Comparison of ENCODE assay signal across 28 cellular contexts in the genomic region with DNA sequence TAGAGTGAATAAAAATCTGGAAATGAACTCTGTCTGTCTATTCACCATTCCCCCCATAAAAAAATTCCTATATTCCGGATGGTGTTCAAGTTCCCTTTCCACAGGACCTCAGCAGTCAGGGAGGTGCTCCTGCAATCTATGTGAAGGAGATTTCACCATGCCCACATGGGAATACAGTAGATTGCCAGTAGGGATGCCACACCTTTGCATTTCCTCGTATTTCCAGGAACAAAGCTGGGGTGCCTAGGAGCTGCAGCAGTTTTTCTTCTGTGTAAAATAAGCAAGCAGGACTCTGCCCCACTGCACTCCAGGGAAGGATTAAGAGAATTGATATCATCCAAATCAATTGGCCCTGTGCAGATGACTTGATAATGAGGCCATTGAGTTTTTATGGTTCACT. TPM values are rescaled to one million over a fixed set of nuclear protein-coding genes. Genes with fewer than 3 reads are reported as not detected.
DNase-seq lines count a peak whose midpoint lies in the region; ATAC-seq and TF ChIP-seq lines count a peak whose summit lies in the region.
"Had no signal": no experiment of that assay in that cellular context is flagged by ENCODE, and none has a peak within 500 bp of the region (broad histone marks: within the 10 kb centered on the region; RNA-seq: fewer than 3 reads in every experiment).

No MANE protein-coding gene starts in this region.

- H3K4me3 ChIP-seq in heart left ventricle (no peak overlapping the region), mucosa of descending colon (no peak overlapping the region), stomach smooth muscle (ENCODE audit: low read length in 2 of 2) (no peak overlapping the region), H7 (ENCODE audit: insufficient read depth, low read depth, low read length) (no peak overlapping the region)
- H3K4me3 ChIP-seq: right lobe of liver, tibial artery had no signal

- peak; percentile 12 for ATAC-seq in Right ventricle myocardium superior (ENCODE audit: poor library complexity)
- ATAC-seq in heart left ventricle, result no peak
- ATAC-seq in mucosa of descending colon, result peak; percentile 92
- no peak for ATAC-seq in stimulated activated effector memory CD8-positive, alpha-beta T cell treated with anti-CD3 and anti-CD28 coated beads, Interleukin-12 subunit alpha, Interleukin-12 subunit beta, amount 100 ng/mL, for 72 hours
- ATAC-seq: activated T-cell treated with anti-CD3 and anti-CD28 coated beads, Interleukin-2, amount 50 U/mL, for 4 hours; CD8-positive, alpha-beta T cell; T-cell had no signal

- H3K4me3 Mint-ChIP-seq in brain, result no peak overlapping the region
- no peak overlapping the region for H3K4me3 Mint-ChIP-seq in stimulated activated effector memory CD8-positive, alpha-beta T cell treated with anti-CD3 and anti-CD28 coated beads, Interleukin-12 subunit alpha, Interleukin-12 subunit beta, amount 100 ng/mL, for 72 hours
- H3K4me3 Mint-ChIP-seq: activated naive CD8-positive, alpha-beta T cell treated with anti-CD3 and anti-CD28 coated beads, Interleukin-2, amount 10 ng/mL, durations not matched to agents 7 days and 5 days; activated T-cell treated with anti-CD3 and anti-CD28 coated beads, Interleukin-2, amount 50 U/mL, for 4 hours; CD8-positive, alpha-beta T cell; T-cell had no signal

- no peak for TF ChIP-seq POLR2A in heart left ventricle (IDR thresholded peaks at IDR 0.05)

- TF ChIP-seq CTCF in heart left ventricle (IDR thresholded peaks at IDR 0.05) (no peak), brain (conservative IDR thresholded peaks at IDR 0.05) (no peak), mucosa of descending colon (IDR thresholded peaks at IDR 0.05) (no peak)

- H3K27me3 Mint-ChIP-seq in brain, result peaks cover 9% of the 10 kb centered on the region
- H3K27me3 Mint-ChIP-seq: activated naive CD8-positive, alpha-beta T cell treated with anti-CD3 and anti-CD28 coated beads, Interleukin-2, amount 10 ng/mL, durations not matched to agents 7 days and 5 days had no signal

- DNase-seq in Right ventricle myocardium superior (no peak), heart left ventricle (no peak), mucosa of descending colon (peak in 1 of 3 donors; percentile 47), H7 (no peak)
- no peak for DNase-seq in stimulated activated effector memory CD8-positive, alpha-beta T cell treated with anti-CD3 and anti-CD28 coated beads, Interleukin-12 subunit alpha, Interleukin-12 subunit beta, amount 100 ng/mL, for 72 hours (ENCODE audit: low spot score in 2 of 2)
- DNase-seq in activated CD8-positive, alpha-beta memory T cell treated with anti-CD3 and anti-CD28 coated beads, Interleukin-2, amount 50 U/mL, for 48 hours, result no peak
- DNase-seq: ACHN; activated CD4-positive, alpha-beta T cell treated with anti-CD3 and anti-CD28 coated beads, Interleukin-2, amount 50 U/mL, for 1 hour; activated CD4-positive, CD25-positive, alpha-beta regulatory T cell; activated gamma-delta T cell; activated naive CD8-positive, alpha-beta T cell treated with anti-CD3 and anti-CD28 coated beads, Interleukin-2, amount 10 ng/mL, durations not matched to agents 7 days and 5 days; activated T-cell treated with anti-CD3 and anti-CD28 coated beads, Interleukin-2, amount 50 U/mL, for 4 hours; aorta; CD8-positive, alpha-beta T cell; cortex of kidney; DMS153; effector memory CD4-positive, alpha-beta T cell; erythroblast; head of caudate nucleus; NCI-H1930; NCI-H345; right lobe of liver; stimulated activated CD4-positive, alpha-beta T cell treated with anti-CD3 and anti-CD28 coated beads, Interleukin-4, amount 100 ng/mL, for 1 hour; T-cell; tibial artery had no signal

- no peaks in the 10 kb centered on the region for H3K36me3 Mint-ChIP-seq in brain
- no peaks in the 10 kb centered on the region for H3K36me3 Mint-ChIP-seq in stimulated activated effector memory CD8-positive, alpha-beta T cell treated with anti-CD3 and anti-CD28 coated beads, Interleukin-12 subunit alpha, Interleukin-12 subunit beta, amount 100 ng/mL, for 72 hours
- H3K36me3 Mint-ChIP-seq: activated naive CD8-positive, alpha-beta T cell treated with anti-CD3 and anti-CD28 coated beads, Interleukin-2, amount 10 ng/mL, durations not matched to agents 7 days and 5 days; CD8-positive, alpha-beta T cell; T-cell had no signal

- H3K27ac ChIP-seq in heart left ventricle, result peak overlapping the region in 1 of 12 donors; percentile 46
- H3K27ac ChIP-seq in stomach smooth muscle (ENCODE audit: low read length), result peak overlapping the region; percentile 18
- H3K27ac ChIP-seq: right lobe of liver, tibial artery had no signal

- 49 to 57% (median 53%) methylated on average over 2 of the region's 2 CpGs for WGBS in heart left ventricle, 4 donors

- peak overlapping the region; percentile 2 to 52 (median 23) for H3K27ac Mint-ChIP-seq in brain
- H3K27ac Mint-ChIP-seq in stimulated activated effector memory CD8-positive, alpha-beta T cell treated with anti-CD3 and anti-CD28 coated beads, Interleukin-12 subunit alpha, Interleukin-12 subunit beta, amount 100 ng/mL, for 72 hours, result no peak overlapping the region
- H3K27ac Mint-ChIP-seq: activated naive CD8-positive, alpha-beta T cell treated with anti-CD3 and anti-CD28 coated beads, Interleukin-2, amount 10 ng/mL, durations not matched to agents 7 days and 5 days; CD8-positive, alpha-beta T cell; T-cell had no signal

- intact Hi-C loops in Right ventricle myocardium superior (cut with DNase I), result no loop called here
- intact Hi-C loops in heart left ventricle (cut with DNase I), result no loop called here
- intact Hi-C loops in mucosa of descending colon (cut with DNase I, micrococcal nuclease), result no loop called here

- no peak overlapping the region for H3K9ac ChIP-seq in stomach smooth muscle (ENCODE audit: low read length in 2 of 2)

- H3K9me3 ChIP-seq in heart left ventricle (no peaks in the 10 kb centered on the region), mucosa of descending colon (no peaks in the 10 kb centered on the region), stomach smooth muscle (ENCODE audit: control insufficient read depth in 2 of 2, low read length in 2 of 2) (no peaks in the 10 kb centered on the region)
- H3K9me3 ChIP-seq: BE2C, right lobe of liver, tibial artery had no signal

- H3K9me3 Mint-ChIP-seq in brain, result peaks cover 0 to 3% (median 0%) of the 10 kb centered on the region in 5 experiments
- H3K9me3 Mint-ChIP-seq in stimulated activated effector memory CD8-positive, alpha-beta T cell treated with anti-CD3 and anti-CD28 coated beads, Interleukin-12 subunit alpha, Interleukin-12 subunit beta, amount 100 ng/mL, for 72 hours, result no peaks in the 10 kb centered on the region
- H3K9me3 Mint-ChIP-seq: activated naive CD8-positive, alpha-beta T cell treated with anti-CD3 and anti-CD28 coated beads, Interleukin-2, amount 10 ng/mL, durations not matched to agents 7 days and 5 days; activated T-cell treated with anti-CD3 and anti-CD28 coated beads, Interleukin-2, amount 50 U/mL, for 4 hours; CD8-positive, alpha-beta T cell; T-cell had no signal

- H3K27me3 ChIP-seq in heart left ventricle (peaks cover 0 to 3% (median 0%) of the 10 kb centered on the region in 9 donors), stomach smooth muscle (ENCODE audit: control insufficient read depth in 1 of 2, insufficient read depth in 2 of 2, low read length in 2 of 2) (no peaks in the 10 kb centered on the region), H7 (ENCODE audit: control insufficient read depth, insufficient read depth, low read length) (no peaks in the 10 kb centered on the region; the same call in 1 of the 2 replicates)
- H3K27me3 ChIP-seq: BE2C, right lobe of liver, tibial artery had no signal

- peaks cover 27% of the 10 kb centered on the region for H3K4me1 Mint-ChIP-seq in brain
- H3K4me1 Mint-ChIP-seq in stimulated activated effector memory CD8-positive, alpha-beta T cell treated with anti-CD3 and anti-CD28 coated beads, Interleukin-12 subunit alpha, Interleukin-12 subunit beta, amount 100 ng/mL, for 72 hours, result no peaks in the 10 kb centered on the region
- H3K4me1 Mint-ChIP-seq: activated naive CD8-positive, alpha-beta T cell treated with anti-CD3 and anti-CD28 coated beads, Interleukin-2, amount 10 ng/mL, durations not matched to agents 7 days and 5 days had no signal

- H3K36me3 ChIP-seq in heart left ventricle, result no peaks in the 10 kb centered on the region
- H3K36me3 ChIP-seq in mucosa of descending colon (ENCODE audit: low read depth), result no peaks in the 10 kb centered on the region
- no peaks in the 10 kb centered on the region for H3K36me3 ChIP-seq in stomach smooth muscle (ENCODE audit: control insufficient read depth in 2 of 2, insufficient read depth in 2 of 2, low read length in 2 of 2)
- H3K36me3 ChIP-seq in H7 (replicated peaks; ENCODE audit: control insufficient read depth, insufficient read depth, low read length), result no peaks in the 10 kb centered on the region
- H3K36me3 ChIP-seq: BE2C, right lobe of liver, tibial artery had no signal

- H3K4me1 ChIP-seq in heart left ventricle (peaks cover 0 to 15% (median 7%) of the 10 kb centered on the region in 12 donors), mucosa of descending colon (ENCODE audit: low read depth) (peaks cover 19% of the 10 kb centered on the region), stomach smooth muscle (ENCODE audit: control insufficient read depth, insufficient read depth, low read length) (peaks cover 14% of the 10 kb centered on the region)

RNA-seq across cellular contexts. Expression of a gene that starts 7.3 kb away (rescaled TPM):
- total RNA-seq in Right ventricle myocardium superior (18.3 TPM), heart left ventricle (10 to 100 TPM; 12.6 to 31.8 (median 17.8) TPM), mucosa of descending colon (10 to 100 TPM; 48.5 to 81.7 (median 65.1) TPM)
- polyA plus RNA-seq in heart left ventricle (10 to 100 TPM in 1 of 2 donors, 1 to 10 TPM in 1; 8.8 to 18.0 TPM), brain (ENCODE audit: insufficient read depth, low read depth, low replicate concordance) (2.5 TPM)
- 7.4 and 9.8 TPM in 2 replicates for total RNA-seq in H7 (2014; rRNA removed; shearing (Covaris generic))

Comparison
In these comparisons a context has a peak if more than half of its experiments do, and no peak if none do; other contexts are left out.
1. ATAC-seq: peak in Right ventricle myocardium superior (single experiment) and mucosa of descending colon (single experiment); none in heart left ventricle (0 of 4) and stimulated activated effector memory CD8-positive, alpha-beta T cell treated with anti-CD3 and anti-CD28 coated beads, Interleukin-12 subunit alpha, Interleukin-12 subunit beta, amount 100 ng/mL, for 72 hours (single experiment).